1 cellular context compared by ENCODE assay signal in the genomic region with DNA sequence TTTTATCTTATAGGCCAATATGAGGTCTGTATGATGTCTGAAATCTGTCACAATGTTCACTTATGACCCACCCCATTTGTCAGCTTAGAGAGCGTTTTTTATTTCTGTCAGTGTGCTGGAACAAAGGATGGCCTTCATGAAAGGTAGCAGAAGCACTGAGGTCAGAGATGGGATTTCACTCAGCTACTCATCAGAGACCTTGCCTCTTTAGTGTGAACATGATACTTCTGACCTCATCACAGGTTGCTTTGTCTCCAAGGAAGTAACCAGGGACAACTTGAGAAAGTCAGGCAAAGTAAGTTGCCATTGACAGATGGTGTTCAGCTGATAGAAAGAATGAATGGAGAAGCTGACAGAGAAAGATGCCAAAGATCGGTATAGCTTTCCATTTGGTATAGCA.
TF ChIP-seq lines count a peak whose summit lies in the region.

No MANE protein-coding gene starts in this region.

TF ChIP-seq in GM23338, 12 proteins besides CTCF, POLR2A, EP300 and RAD21 (continued from another document):
- TF ChIP-seq, protein P1, sequence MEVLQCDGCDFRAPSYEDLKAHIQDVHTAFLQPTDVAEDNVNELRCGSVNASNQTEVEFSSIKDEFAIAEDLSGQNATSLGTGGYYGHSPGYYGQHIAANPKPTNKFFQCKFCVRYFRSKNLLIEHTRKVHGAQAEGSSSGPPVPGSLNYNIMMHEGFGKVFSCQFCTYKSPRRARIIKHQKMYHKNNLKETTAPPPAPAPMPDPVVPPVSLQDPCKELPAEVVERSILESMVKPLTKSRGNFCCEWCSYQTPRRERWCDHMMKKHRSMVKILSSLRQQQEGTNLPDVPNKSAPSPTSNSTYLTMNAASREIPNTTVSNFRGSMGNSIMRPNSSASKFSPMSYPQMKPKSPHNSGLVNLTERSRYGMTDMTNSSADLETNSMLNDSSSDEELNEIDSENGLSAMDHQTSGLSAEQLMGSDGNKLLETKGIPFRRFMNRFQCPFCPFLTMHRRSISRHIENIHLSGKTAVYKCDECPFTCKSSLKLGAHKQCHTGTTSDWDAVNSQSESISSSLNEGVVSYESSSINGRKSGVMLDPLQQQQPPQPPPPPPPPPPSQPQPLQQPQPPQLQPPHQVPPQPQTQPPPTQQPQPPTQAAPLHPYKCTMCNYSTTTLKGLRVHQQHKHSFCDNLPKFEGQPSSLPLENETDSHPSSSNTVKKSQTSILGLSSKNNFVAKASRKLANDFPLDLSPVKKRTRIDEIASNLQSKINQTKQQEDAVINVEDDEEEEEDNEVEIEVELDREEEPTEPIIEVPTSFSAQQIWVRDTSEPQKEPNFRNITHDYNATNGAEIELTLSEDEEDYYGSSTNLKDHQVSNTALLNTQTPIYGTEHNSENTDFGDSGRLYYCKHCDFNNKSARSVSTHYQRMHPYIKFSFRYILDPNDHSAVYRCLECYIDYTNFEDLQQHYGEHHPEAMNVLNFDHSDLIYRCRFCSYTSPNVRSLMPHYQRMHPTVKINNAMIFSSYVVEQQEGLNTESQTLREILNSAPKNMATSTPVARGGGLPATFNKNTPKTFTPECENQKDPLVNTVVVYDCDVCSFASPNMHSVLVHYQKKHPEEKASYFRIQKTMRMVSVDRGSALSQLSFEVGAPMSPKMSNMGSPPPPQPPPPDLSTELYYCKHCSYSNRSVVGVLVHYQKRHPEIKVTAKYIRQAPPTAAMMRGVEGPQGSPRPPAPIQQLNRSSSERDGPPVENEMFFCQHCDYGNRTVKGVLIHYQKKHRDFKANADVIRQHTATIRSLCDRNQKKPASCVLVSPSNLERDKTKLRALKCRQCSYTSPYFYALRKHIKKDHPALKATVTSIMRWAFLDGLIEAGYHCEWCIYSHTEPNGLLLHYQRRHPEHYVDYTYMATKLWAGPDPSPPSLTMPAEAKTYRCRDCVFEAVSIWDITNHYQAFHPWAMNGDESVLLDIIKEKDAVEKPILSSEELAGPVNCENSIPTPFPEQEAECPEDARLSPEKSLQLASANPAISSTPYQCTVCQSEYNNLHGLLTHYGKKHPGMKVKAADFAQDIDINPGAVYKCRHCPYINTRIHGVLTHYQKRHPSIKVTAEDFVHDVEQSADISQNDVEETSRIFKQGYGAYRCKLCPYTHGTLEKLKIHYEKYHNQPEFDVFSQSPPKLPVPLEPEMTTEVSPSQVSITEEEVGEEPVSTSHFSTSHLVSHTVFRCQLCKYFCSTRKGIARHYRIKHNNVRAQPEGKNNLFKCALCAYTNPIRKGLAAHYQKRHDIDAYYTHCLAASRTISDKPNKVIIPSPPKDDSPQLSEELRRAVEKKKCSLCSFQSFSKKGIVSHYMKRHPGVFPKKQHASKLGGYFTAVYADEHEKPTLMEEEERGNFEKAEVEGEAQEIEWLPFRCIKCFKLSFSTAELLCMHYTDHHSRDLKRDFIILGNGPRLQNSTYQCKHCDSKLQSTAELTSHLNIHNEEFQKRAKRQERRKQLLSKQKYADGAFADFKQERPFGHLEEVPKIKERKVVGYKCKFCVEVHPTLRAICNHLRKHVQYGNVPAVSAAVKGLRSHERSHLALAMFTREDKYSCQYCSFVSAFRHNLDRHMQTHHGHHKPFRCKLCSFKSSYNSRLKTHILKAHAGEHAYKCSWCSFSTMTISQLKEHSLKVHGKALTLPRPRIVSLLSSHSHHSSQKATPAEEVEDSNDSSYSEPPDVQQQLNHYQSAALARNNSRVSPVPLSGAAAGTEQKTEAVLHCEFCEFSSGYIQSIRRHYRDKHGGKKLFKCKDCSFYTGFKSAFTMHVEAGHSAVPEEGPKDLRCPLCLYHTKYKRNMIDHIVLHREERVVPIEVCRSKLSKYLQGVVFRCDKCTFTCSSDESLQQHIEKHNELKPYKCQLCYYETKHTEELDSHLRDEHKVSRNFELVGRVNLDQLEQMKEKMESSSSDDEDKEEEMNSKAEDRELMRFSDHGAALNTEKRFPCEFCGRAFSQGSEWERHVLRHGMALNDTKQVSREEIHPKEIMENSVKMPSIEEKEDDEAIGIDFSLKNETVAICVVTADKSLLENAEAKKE (CRISPR knock-in tag; IDR thresholded peaks at IDR 0.05) = no peak
- TF ChIP-seq STAT1 (IDR thresholded peaks at IDR 0.05; ENCODE audit: unreplicated experiment) (no peak), JUNB (IDR thresholded peaks at IDR 0.05; ENCODE audit: unreplicated experiment) (no peak), EZH2phosphoT487 (IDR thresholded peaks at IDR 0.05; ENCODE audit: unreplicated experiment) (no peak), ZNF331 (CRISPR knock-in tag; IDR thresholded peaks at IDR 0.05; ENCODE audit: low read depth) (no peak), CREB1 (CRISPR knock-in tag; IDR thresholded peaks at IDR 0.05; ENCODE audit: low read depth) (no peak), EZH2 (IDR thresholded peaks at IDR 0.05; ENCODE audit: low read depth, unreplicated experiment) (no peak), NANOG (IDR thresholded peaks at IDR 0.05; ENCODE audit: borderline replicate concordance) (no peak)
- TF ChIP-seq, protein P2, sequence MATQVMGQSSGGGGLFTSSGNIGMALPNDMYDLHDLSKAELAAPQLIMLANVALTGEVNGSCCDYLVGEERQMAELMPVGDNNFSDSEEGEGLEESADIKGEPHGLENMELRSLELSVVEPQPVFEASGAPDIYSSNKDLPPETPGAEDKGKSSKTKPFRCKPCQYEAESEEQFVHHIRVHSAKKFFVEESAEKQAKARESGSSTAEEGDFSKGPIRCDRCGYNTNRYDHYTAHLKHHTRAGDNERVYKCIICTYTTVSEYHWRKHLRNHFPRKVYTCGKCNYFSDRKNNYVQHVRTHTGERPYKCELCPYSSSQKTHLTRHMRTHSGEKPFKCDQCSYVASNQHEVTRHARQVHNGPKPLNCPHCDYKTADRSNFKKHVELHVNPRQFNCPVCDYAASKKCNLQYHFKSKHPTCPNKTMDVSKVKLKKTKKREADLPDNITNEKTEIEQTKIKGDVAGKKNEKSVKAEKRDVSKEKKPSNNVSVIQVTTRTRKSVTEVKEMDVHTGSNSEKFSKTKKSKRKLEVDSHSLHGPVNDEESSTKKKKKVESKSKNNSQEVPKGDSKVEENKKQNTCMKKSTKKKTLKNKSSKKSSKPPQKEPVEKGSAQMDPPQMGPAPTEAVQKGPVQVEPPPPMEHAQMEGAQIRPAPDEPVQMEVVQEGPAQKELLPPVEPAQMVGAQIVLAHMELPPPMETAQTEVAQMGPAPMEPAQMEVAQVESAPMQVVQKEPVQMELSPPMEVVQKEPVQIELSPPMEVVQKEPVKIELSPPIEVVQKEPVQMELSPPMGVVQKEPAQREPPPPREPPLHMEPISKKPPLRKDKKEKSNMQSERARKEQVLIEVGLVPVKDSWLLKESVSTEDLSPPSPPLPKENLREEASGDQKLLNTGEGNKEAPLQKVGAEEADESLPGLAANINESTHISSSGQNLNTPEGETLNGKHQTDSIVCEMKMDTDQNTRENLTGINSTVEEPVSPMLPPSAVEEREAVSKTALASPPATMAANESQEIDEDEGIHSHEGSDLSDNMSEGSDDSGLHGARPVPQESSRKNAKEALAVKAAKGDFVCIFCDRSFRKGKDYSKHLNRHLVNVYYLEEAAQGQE (IDR thresholded peaks at IDR 0.05; ENCODE audit: unreplicated experiment) = no peak
TF ChIP-seq in GM23338: peak in this region for 0.
